Comparison of ENCODE assay signal across 2 cellular contexts in the genomic region with DNA sequence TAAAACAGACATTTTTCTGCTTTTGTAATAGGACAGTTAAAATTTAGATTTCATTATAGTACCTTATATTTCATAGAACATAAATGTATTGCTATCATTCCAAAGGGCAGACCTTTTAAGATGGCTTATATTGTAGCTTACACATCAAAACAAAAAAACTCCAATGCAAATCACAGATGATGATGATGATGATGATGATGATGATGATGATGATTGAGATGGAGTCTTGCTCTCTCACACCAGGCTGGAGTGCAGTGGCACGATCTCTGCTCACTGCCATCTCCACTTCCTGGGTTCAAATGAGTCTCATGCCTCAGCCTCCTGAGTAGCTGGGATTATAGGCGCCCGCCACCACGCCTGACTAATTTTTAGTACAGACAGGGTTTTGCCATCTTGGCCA.
TF ChIP-seq lines count a peak whose summit lies in the region.

No MANE protein-coding gene starts in this region.

TF ChIP-seq in HepG2, 621 proteins besides CTCF, POLR2A, EP300 and RAD21:
- TF ChIP-seq ZNF460 (CRISPR knock-in tag; IDR thresholded peaks at IDR 0.05; ENCODE audit: borderline replicate concordance), result no peak
- peak; percentile 77 for TF ChIP-seq CREB1 (IDR thresholded peaks at IDR 0.05)
- no peak for TF ChIP-seq CREB1 (CRISPR knock-in tag; IDR thresholded peaks at IDR 0.05)

TF ChIP-seq in IMR-90, 13 proteins besides CTCF, POLR2A, EP300 and RAD21:
- TF ChIP-seq SMC3 (IDR thresholded peaks at IDR 0.05; ENCODE audit: low read depth, low read length) (no peak), CEBPB (IDR thresholded peaks at IDR 0.05; ENCODE audit: low read depth, low read length) (no peak), ELK1 (IDR thresholded peaks at IDR 0.05; ENCODE audit: borderline replicate concordance, low read depth, low read length) (no peak), MAFK (IDR thresholded peaks at IDR 0.05; ENCODE audit: low read depth, low read length) (no peak), MXI1 (IDR thresholded peaks at IDR 0.05; ENCODE audit: borderline replicate concordance, low read depth, low read length) (no peak), CHD1 (IDR thresholded peaks at IDR 0.05; ENCODE audit: low read depth, low read length) (no peak), NFE2L2 (IDR thresholded peaks at IDR 0.05; ENCODE audit: low read depth, low read length) (no peak), RCOR1 (IDR thresholded peaks at IDR 0.05; ENCODE audit: insufficient replicate concordance, low read length) (no peak), FOS (IDR thresholded peaks at IDR 0.05; ENCODE audit: low read depth, low read length) (no peak), RFX5 (IDR thresholded peaks at IDR 0.05; ENCODE audit: low read depth, low read length) (no peak), MAZ (IDR thresholded peaks at IDR 0.05; ENCODE audit: borderline replicate concordance, low read depth, low read length) (no peak), BHLHE40 (IDR thresholded peaks at IDR 0.05; ENCODE audit: low read depth, low read length) (no peak)
- TF ChIP-seq, protein P1, sequence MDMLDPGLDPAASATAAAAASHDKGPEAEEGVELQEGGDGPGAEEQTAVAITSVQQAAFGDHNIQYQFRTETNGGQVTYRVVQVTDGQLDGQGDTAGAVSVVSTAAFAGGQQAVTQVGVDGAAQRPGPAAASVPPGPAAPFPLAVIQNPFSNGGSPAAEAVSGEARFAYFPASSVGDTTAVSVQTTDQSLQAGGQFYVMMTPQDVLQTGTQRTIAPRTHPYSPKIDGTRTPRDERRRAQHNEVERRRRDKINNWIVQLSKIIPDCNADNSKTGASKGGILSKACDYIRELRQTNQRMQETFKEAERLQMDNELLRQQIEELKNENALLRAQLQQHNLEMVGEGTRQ (IDR thresholded peaks at IDR 0.05; ENCODE audit: low read depth, low read length), result no peak
